In genomic region chr7:117564627-117565026, GRCh38 we compare ENCODE assay signal across 23 cellular contexts.
"Had no signal": no experiment of that assay in that cellular context is flagged by ENCODE, and none has a peak within 500 bp of the region (broad histone marks: within the 10 kb centered on the region; RNA-seq: fewer than 3 reads in every experiment).

No MANE protein-coding gene starts in this region.

- H3K27ac ChIP-seq: HL-60, SJSA1, SK-N-MC had no signal

- H3K27me3 ChIP-seq: SJSA1 had no signal

- ATAC-seq: K562 had no signal

- H3K4me3 ChIP-seq: K562, SJSA1, SK-N-MC had no signal

- DNase-seq: Karpas-422; MV-4-11; NCI-H1048; NCI-H1105; NCI-H1417 treated with DMSO at 0.1 percent for 48 hours; NCI-H146; NCI-H1694 treated with DMSO at 0.1 percent for 48 hours; NCI-H1930; NCI-H2081; NCI-H2107; NCI-H2227 treated with DMSO at 0.1 percent for 48 hours; NCI-H524; NCI-H526 treated with DMSO at 0.1 percent for 48 hours; NCI-H748 treated with DMSO at 0.1 percent for 48 hours; NK-92 treated with Interleukin-12 subunit alpha and Interleukin-12 subunit beta, amount 100 ng/mL, for 24 hours; Right ventricle myocardium superior; RPMI8226; SIG-M5 had no signal

- H3K36me3 ChIP-seq: SJSA1 had no signal

- H3K4me1 Mint-ChIP-seq: IgD-negative memory B cell had no signal

- H3K4me1 ChIP-seq: SJSA1 had no signal

- H3K27ac Mint-ChIP-seq: IgD-negative memory B cell had no signal

- H3K27me3 Mint-ChIP-seq: IgD-negative memory B cell had no signal

- H3K9me3 ChIP-seq: SJSA1 had no signal

- H3K36me3 Mint-ChIP-seq: IgD-negative memory B cell had no signal

- H3K9me3 Mint-ChIP-seq: IgD-negative memory B cell had no signal

- H3K4me3 Mint-ChIP-seq: IgD-negative memory B cell had no signal
